Comparison of ENCODE assay signal across 16 cellular contexts in the genomic region with DNA sequence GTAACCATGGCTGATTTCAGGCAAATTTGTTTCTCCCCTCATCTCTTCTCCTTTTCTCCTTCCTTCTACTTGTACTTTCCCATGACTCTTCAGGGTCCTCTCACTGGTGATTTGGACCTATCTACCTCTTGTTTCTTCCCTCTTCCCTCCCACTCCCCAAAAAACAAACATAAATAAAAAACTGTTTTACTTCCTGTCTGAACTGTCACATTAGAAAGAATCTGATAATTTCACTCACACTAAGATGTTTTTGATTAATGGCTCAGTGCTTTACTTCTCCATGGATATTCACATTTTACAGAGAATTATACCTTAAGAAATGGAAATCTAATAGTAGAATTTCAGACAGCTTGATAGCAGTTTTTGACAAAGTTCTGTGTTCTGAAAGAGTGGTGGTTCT. TPM values are rescaled to one million over a fixed set of nuclear protein-coding genes. Genes with fewer than 3 reads are reported as not detected.
DNase-seq lines count a peak whose midpoint lies in the region; ATAC-seq and TF ChIP-seq lines count a peak whose summit lies in the region.
"Had no signal": no experiment of that assay in that cellular context is flagged by ENCODE, and none has a peak within 500 bp of the region (broad histone marks: within the 10 kb centered on the region; RNA-seq: fewer than 3 reads in every experiment).

No MANE protein-coding gene starts in this region.

- no peak overlapping the region for H3K4me3 Mint-ChIP-seq in activated naive CD8-positive, alpha-beta T cell
- no peak overlapping the region for H3K4me3 Mint-ChIP-seq in activated naive CD8-positive, alpha-beta T cell treated with anti-CD3 and anti-CD28 coated beads for 36 hours
- H3K4me3 Mint-ChIP-seq in effector memory CD8-positive, alpha-beta T cell = peak overlapping the region; percentile 13 to 36
- H3K4me3 Mint-ChIP-seq: H9 had no signal

- H4K20me1 ChIP-seq in Loucy (ENCODE audit: insufficient read depth, low read length, poor library complexity, severe bottlenecking) = peaks cover 85% of the 10 kb centered on the region

- no peak for ATAC-seq in effector memory CD8-positive, alpha-beta T cell (replicated peaks)
- ATAC-seq in GM21528 (IDR thresholded peaks at IDR 0.05; ENCODE audit: low FRiP score, unreplicated experiment) = no peak

- H3K4me2 ChIP-seq in Loucy (ENCODE audit: low read depth, low read length, poor library complexity, severe bottlenecking) = peak overlapping the region; percentile 98

- no peak for TF ChIP-seq POLR2A in spleen (IDR thresholded peaks at IDR 0.05)

- H3K27me3 ChIP-seq in Loucy (ENCODE audit: insufficient read depth, low read length, poor library complexity, severe bottlenecking) = no peaks in the 10 kb centered on the region
- peaks cover 0 to 15% (median 0%) of the 10 kb centered on the region in 7 donors for H3K27me3 ChIP-seq in spleen (replicated peaks in 1 of 7)
- H3K27me3 ChIP-seq: BE2C had no signal

- no peak overlapping the region for H3K9ac ChIP-seq in Loucy (ENCODE audit: low read depth, low read length, poor library complexity, severe bottlenecking)

- TF ChIP-seq CTCF in Loucy (conservative IDR thresholded peaks at IDR 0.05; ENCODE audit: low read length) (no peak), spleen (IDR thresholded peaks at IDR 0.05 in 8 of 11, conservative IDR thresholded peaks at IDR 0.05 in 3 of 11) (no peak)

- H3K36me3 ChIP-seq in Loucy (ENCODE audit: insufficient read depth, low read length) (no peaks in the 10 kb centered on the region), spleen (no peaks in the 10 kb centered on the region)
- H3K36me3 ChIP-seq: BE2C had no signal

- no peaks in the 10 kb centered on the region for H3K27me3 Mint-ChIP-seq in activated naive CD8-positive, alpha-beta T cell
- H3K27me3 Mint-ChIP-seq in activated naive CD8-positive, alpha-beta T cell treated with anti-CD3 and anti-CD28 coated beads for 36 hours = no peaks in the 10 kb centered on the region
- H3K27me3 Mint-ChIP-seq in effector memory CD8-positive, alpha-beta T cell = no peaks in the 10 kb centered on the region

- H3K9me3 Mint-ChIP-seq in activated naive CD8-positive, alpha-beta T cell (ENCODE audit: low read depth) = no peaks in the 10 kb centered on the region
- H3K9me3 Mint-ChIP-seq in activated naive CD8-positive, alpha-beta T cell treated with anti-CD3 and anti-CD28 coated beads for 36 hours = no peaks in the 10 kb centered on the region
- no peaks in the 10 kb centered on the region for H3K9me3 Mint-ChIP-seq in effector memory CD8-positive, alpha-beta T cell
- H3K9me3 Mint-ChIP-seq: H9 had no signal

- intact Hi-C loops in spleen (cut with DNase I; ENCODE audit: low total_unique reads) = no loop called here

- no peaks in the 10 kb centered on the region for H3K9me2 ChIP-seq in Loucy (replicated peaks; ENCODE audit: low read depth, low read length)

- H3K79me2 ChIP-seq in Loucy (ENCODE audit: insufficient read depth, low read length) = peaks cover 98% of the 10 kb centered on the region

- H3K27ac Mint-ChIP-seq in activated naive CD8-positive, alpha-beta T cell = peak overlapping the region; percentile 41
- H3K27ac Mint-ChIP-seq in activated naive CD8-positive, alpha-beta T cell treated with anti-CD3 and anti-CD28 coated beads for 36 hours = no peak overlapping the region
- H3K27ac Mint-ChIP-seq in effector memory CD8-positive, alpha-beta T cell = peak overlapping the region; percentile 47 to 89
- H3K27ac Mint-ChIP-seq: H9 had no signal

- H3K4me3 ChIP-seq in Loucy (ENCODE audit: low read length, poor library complexity, severe bottlenecking) (peak overlapping the region; percentile 98), spleen (no peak overlapping the region)

- H3K36me3 Mint-ChIP-seq in activated naive CD8-positive, alpha-beta T cell = peaks cover 11% of the 10 kb centered on the region
- H3K36me3 Mint-ChIP-seq in activated naive CD8-positive, alpha-beta T cell treated with anti-CD3 and anti-CD28 coated beads for 36 hours = peaks cover 43% of the 10 kb centered on the region
- H3K36me3 Mint-ChIP-seq in effector memory CD8-positive, alpha-beta T cell (ENCODE audit: insufficient read depth) = peaks cover 15% of the 10 kb centered on the region

- H3K9me3 ChIP-seq in Loucy (ENCODE audit: insufficient read depth, low read depth, low read length) (no peaks in the 10 kb centered on the region), spleen (no peaks in the 10 kb centered on the region)
- H3K9me3 ChIP-seq: BE2C had no signal

- DNase-seq in activated naive CD8-positive, alpha-beta T cell treated with anti-CD3 and anti-CD28 coated beads for 36 hours = no peak
- no peak for DNase-seq in effector memory CD8-positive, alpha-beta T cell
- DNase-seq in cerebellar cortex (ENCODE audit: low spot score) = no peak
- no peak for DNase-seq in spleen
- DNase-seq: BE2C; H9; KG1; NCI-H1092; NCI-H226; NCI-H526 treated with DMSO at 0.1 percent for 48 hours; NK-92 treated with Interleukin-12 subunit alpha and Interleukin-12 subunit beta, amount 100 ng/mL, for 24 hours; OCI-M1; RPMI8226 had no signal

- H2AFZ ChIP-seq in Loucy (ENCODE audit: low read length) = no peak overlapping the region

- H3F3A ChIP-seq in Loucy (ENCODE audit: low read depth) = no peaks in the 10 kb centered on the region

- H3K4me1 Mint-ChIP-seq in activated naive CD8-positive, alpha-beta T cell (ENCODE audit: low read depth) = peaks cover 82% of the 10 kb centered on the region
- H3K4me1 Mint-ChIP-seq in activated naive CD8-positive, alpha-beta T cell treated with anti-CD3 and anti-CD28 coated beads for 36 hours = peaks cover 62% of the 10 kb centered on the region
- H3K4me1 Mint-ChIP-seq in effector memory CD8-positive, alpha-beta T cell (ENCODE audit: low read depth in 2 of 2) = peaks cover 40 to 57% of the 10 kb centered on the region in 2 donors

- no peak overlapping the region for H3K27ac ChIP-seq in spleen

- H3K4me1 ChIP-seq in Loucy (ENCODE audit: insufficient read depth, low read length, poor library complexity, severe bottlenecking) (peaks cover 63% of the 10 kb centered on the region), spleen (peaks cover 0 to 51% (median 0%) of the 10 kb centered on the region in 6 donors)
- H3K4me1 ChIP-seq: BE2C had no signal

RNA-seq across cellular contexts. Expression of a gene that starts 7.2 kb away (rescaled TPM):
- 10 to 100 TPM; 76.4 TPM for total RNA-seq in activated naive CD8-positive, alpha-beta T cell treated with anti-CD3 and anti-CD28 coated beads for 36 hours
- total RNA-seq in spleen = 10 to 100 TPM; 13.4 to 21.0 (median 16.0) TPM
- polyA plus RNA-seq in spleen = 10 to 100 TPM; 18.6 to 24.4 (median 22.3) TPM

Comparison
In these comparisons a context has a peak if more than half of its experiments do, and no peak if none do; other contexts are left out.
1. H3K4me3 Mint-ChIP-seq: peak in effector memory CD8-positive, alpha-beta T cell (2 of 2); none in activated naive CD8-positive, alpha-beta T cell (single experiment) and activated naive CD8-positive, alpha-beta T cell treated with anti-CD3 and anti-CD28 coated beads for 36 hours (single experiment).